Comparison of ENCODE assay signal across 8 cellular contexts in genomic region chr20:62500237-62500864, GRCh38. TPM values are rescaled to one million over a fixed set of nuclear protein-coding genes. Genes with fewer than 3 reads are reported as not detected.
DNase-seq lines count a peak whose midpoint lies in the region; ATAC-seq and TF ChIP-seq lines count a peak whose summit lies in the region.

No MANE protein-coding gene starts in this region.

- in situ Hi-C loops in KBM-7 (cut with MboI; ENCODE audit: low pct_unique_long_range_greater_than_20kb, low sequenced_read_pairs): no loop called here

- no peaks in the 10 kb centered on the region for H3K36me3 Mint-ChIP-seq in activated naive CD4-positive, alpha-beta T cell treated with anti-CD3 and anti-CD28 coated beads for 36 hours (ENCODE audit: low read depth)
- no peaks in the 10 kb centered on the region for H3K36me3 Mint-ChIP-seq in type B pancreatic cell

- H3K4me1 Mint-ChIP-seq in activated naive CD4-positive, alpha-beta T cell treated with anti-CD3 and anti-CD28 coated beads for 36 hours (ENCODE audit: low read depth): peaks cover 29% of the 10 kb centered on the region
- peaks cover 22% of the 10 kb centered on the region for H3K4me1 Mint-ChIP-seq in type B pancreatic cell (ENCODE audit: unreplicated experiment)

- TF ChIP-seq CTCF in type B pancreatic cell (conservative IDR thresholded peaks at IDR 0.05): peak; percentile 85

- peaks cover 7% of the 10 kb centered on the region for H3K27me3 Mint-ChIP-seq in activated naive CD4-positive, alpha-beta T cell treated with anti-CD3 and anti-CD28 coated beads for 36 hours (ENCODE audit: low read depth)
- peaks cover 16% of the 10 kb centered on the region for H3K27me3 Mint-ChIP-seq in type B pancreatic cell

- no peak for ATAC-seq in HG03378 (IDR thresholded peaks at IDR 0.05; ENCODE audit: unreplicated experiment)

- DNase-seq in D341Med (ENCODE audit: low spot score): peak; percentile 90
- peak; percentile 72 for DNase-seq in KBM-7
- DNase-seq in SKM-1 (lab: John Stamatoyannopoulos, UW; ENCODE audit: unreplicated experiment): peak; percentile 67
- DNase-seq in activated naive CD4-positive, alpha-beta T cell treated with anti-CD3 and anti-CD28 coated beads for 36 hours: peak; percentile 87
- DNase-seq in globus pallidus (ENCODE audit: low spot score): peak; percentile 35
- peak; percentile 28 for DNase-seq in pons (ENCODE audit: low spot score)
- no peak for DNase-seq in type B pancreatic cell (ENCODE audit: extremely low spot score, unreplicated experiment)

- no peak overlapping the region for H3K4me3 Mint-ChIP-seq in activated naive CD4-positive, alpha-beta T cell treated with anti-CD3 and anti-CD28 coated beads for 36 hours
- H3K4me3 Mint-ChIP-seq in type B pancreatic cell: no peak overlapping the region

- CTCF ChIA-PET in activated naive CD4-positive, alpha-beta T cell treated with anti-CD3 and anti-CD28 coated beads for 36 hours (lab: Charles Lee): interaction anchor here (0.6 to 2.3 kb wide), 21 partner anchors 12 to 308 kb away, joined by 3 to 40 read pairs (median 4); no protein-coding TSS in a partner anchor

- H3K27ac Mint-ChIP-seq in activated naive CD4-positive, alpha-beta T cell treated with anti-CD3 and anti-CD28 coated beads for 36 hours: peak overlapping the region; percentile 69
- H3K27ac Mint-ChIP-seq in type B pancreatic cell: peak overlapping the region; percentile 4

- intact Hi-C loops in activated naive CD4-positive, alpha-beta T cell treated with anti-CD3 and anti-CD28 coated beads for 36 hours (cut with micrococcal nuclease): loop anchor here (1.0 to 5.0 kb wide), 3 partner anchors 93 to 291 kb away; partner anchors contain the start of gene CABLES2

- peaks cover 3% of the 10 kb centered on the region for H3K9me3 Mint-ChIP-seq in activated naive CD4-positive, alpha-beta T cell treated with anti-CD3 and anti-CD28 coated beads for 36 hours
- peaks cover 6% of the 10 kb centered on the region for H3K9me3 Mint-ChIP-seq in type B pancreatic cell

RNA-seq across cellular contexts. Expression of gene GATA5, which starts 24.6 kb away (rescaled TPM):
- not detected for total RNA-seq in activated naive CD4-positive, alpha-beta T cell treated with anti-CD3 and anti-CD28 coated beads for 36 hours
- 10.8 and 12.8 TPM in 2 replicates for total RNA-seq in type B pancreatic cell (ENCODE audit: low replicate concordance)

Comparison
In these comparisons a context has a peak if more than half of its experiments do, and no peak if none do; other contexts are left out.
1. RNA of gene GATA5, which starts 24.6 kb away (total RNA-seq): 10.8 to 12.8 TPM in type B pancreatic cell; not detected in activated naive CD4-positive, alpha-beta T cell treated with anti-CD3 and anti-CD28 coated beads for 36 hours; every median in the first group is over 10 times any median in the second.